8 cellular contexts compared by ENCODE assay signal in genomic region chr1:52842643-52843310, GRCh38. TPM values are rescaled to one million over a fixed set of nuclear protein-coding genes. Genes with fewer than 3 reads are reported as not detected.
DNase-seq lines count a peak whose midpoint lies in the region; ATAC-seq and TF ChIP-seq lines count a peak whose summit lies in the region.

Gene ZYG11A, plus strand, starts transcription at chr1:52842760. Its CDS starts 124 bp downstream, at chr1:52842884.

- H3K27me3 ChIP-seq in HUES6 (ENCODE audit: control insufficient read depth, insufficient read depth, low read length) = peaks cover 18% of the 10 kb centered on the region
- no peaks in the 10 kb centered on the region for H3K27me3 ChIP-seq in RWPE2 (ENCODE audit: insufficient read depth, poor library complexity, severe bottlenecking)
- H3K27me3 ChIP-seq in left ventricle myocardium inferior (ENCODE audit: low read depth) = peaks cover 84% of the 10 kb centered on the region

- TF ChIP-seq CTCF in GM20000 (IDR thresholded peaks at IDR 0.05; ENCODE audit: extremely low read depth, missing control alignments) (peak; percentile 30), RWPE2 (IDR thresholded peaks at IDR 0.05; ENCODE audit: poor library complexity, severe bottlenecking) (peak; percentile 23), left ventricle myocardium inferior (IDR thresholded peaks at IDR 0.05; ENCODE audit: borderline replicate concordance) (peak; percentile 49)

- H3K9ac ChIP-seq in HUES6 (ENCODE audit: low read length) = peak within 1 kb of the TSS; percentile 98

- no peaks in the 10 kb centered on the region for H3K9me3 ChIP-seq in HUES6 (ENCODE audit: control insufficient read depth, insufficient read depth, low read depth, low read length)
- H3K9me3 ChIP-seq in RWPE2 (ENCODE audit: severe bottlenecking) = no peaks in the 10 kb centered on the region
- no peaks in the 10 kb centered on the region for H3K9me3 ChIP-seq in left ventricle myocardium inferior (replicated peaks)

- intact Hi-C loops in left ventricle myocardium inferior (cut with micrococcal nuclease) = no loop called here

- H3K36me3 ChIP-seq in HUES6 (ENCODE audit: control insufficient read depth, insufficient read depth, low read length) = no peaks in the 10 kb centered on the region
- no peaks in the 10 kb centered on the region for H3K36me3 ChIP-seq in RWPE2 (ENCODE audit: low read depth)
- H3K36me3 ChIP-seq in left ventricle myocardium inferior = no peaks in the 10 kb centered on the region

- H3K4me1 ChIP-seq in HUES6 (ENCODE audit: control insufficient read depth, insufficient read depth, low read length) = peaks cover 4% of the 10 kb centered on the region; the same call in 1 of the 2 replicates
- H3K4me1 ChIP-seq in RWPE2 (ENCODE audit: insufficient read depth, poor library complexity, severe bottlenecking) = no peaks in the 10 kb centered on the region
- peaks cover 12% of the 10 kb centered on the region for H3K4me1 ChIP-seq in left ventricle myocardium inferior

- DNase-seq in COLO668 (lab: John Stamatoyannopoulos, UW; ENCODE audit: unreplicated experiment) (peak; percentile 95), GM20000 (ENCODE audit: low spot score) (peak; percentile 95), RWPE2 (ENCODE audit: low spot score) (peak; percentile 90), left ventricle myocardium inferior (peak; percentile 49), skeletal muscle cell (ENCODE audit: low read depth) (no peak), globus pallidus (ENCODE audit: low spot score) (no peak)
- peak; percentile 77 for DNase-seq in activated naive CD4-positive, alpha-beta T cell treated with anti-CD3 and anti-CD28 coated beads, Interleukin-2, amount 50 U/mL, for 16 hours

- H3K27ac ChIP-seq in HUES6 (ENCODE audit: low read depth, low read length) (peak within 1 kb of the TSS; percentile 72; the same call in 1 of the 2 replicates), RWPE2 (ENCODE audit: poor library complexity, severe bottlenecking) (peak within 1 kb of the TSS; percentile 43), left ventricle myocardium inferior (replicated peaks) (no peak within 1 kb of the TSS)

- ATAC-seq in RWPE2 (ENCODE audit: low read depth) = peak; percentile 90

- H3K4me3 ChIP-seq in HUES6 (ENCODE audit: low read depth, low read length) (peak within 1 kb of the TSS; percentile 78), RWPE2 (ENCODE audit: severe bottlenecking) (peak within 1 kb of the TSS; percentile 45), left ventricle myocardium inferior (peak within 1 kb of the TSS; percentile 64), skeletal muscle cell (ENCODE audit: low read depth, low read length) (peak within 1 kb of the TSS; percentile 49)

RNA-seq across cellular contexts. Expression of gene ZYG11A, which starts in this region (rescaled TPM):
- total RNA-seq in left ventricle myocardium inferior = not detected

Comparison
In these comparisons a context has a peak if more than half of its experiments do, and no peak if none do; other contexts are left out.
1. Peak in DNase-seq and H3K4me3 ChIP-seq in left ventricle myocardium inferior; RNA of the gene not detected or under 1 TPM.
2. DNase-seq: peak in COLO668 (single experiment), GM20000 (single experiment), RWPE2 (single experiment) and activated naive CD4-positive, alpha-beta T cell treated with anti-CD3 and anti-CD28 coated beads, Interleukin-2, amount 50 U/mL, for 16 hours (single experiment); none in skeletal muscle cell (single experiment) and globus pallidus (single experiment).
3. Peak in every context shown above with its lines, with median percentiles within 50 percentile points of each other: CTCF ChIP-seq and H3K4me3 ChIP-seq.